Comparison of ENCODE assay signal across 1 cellular context in the genomic region with DNA sequence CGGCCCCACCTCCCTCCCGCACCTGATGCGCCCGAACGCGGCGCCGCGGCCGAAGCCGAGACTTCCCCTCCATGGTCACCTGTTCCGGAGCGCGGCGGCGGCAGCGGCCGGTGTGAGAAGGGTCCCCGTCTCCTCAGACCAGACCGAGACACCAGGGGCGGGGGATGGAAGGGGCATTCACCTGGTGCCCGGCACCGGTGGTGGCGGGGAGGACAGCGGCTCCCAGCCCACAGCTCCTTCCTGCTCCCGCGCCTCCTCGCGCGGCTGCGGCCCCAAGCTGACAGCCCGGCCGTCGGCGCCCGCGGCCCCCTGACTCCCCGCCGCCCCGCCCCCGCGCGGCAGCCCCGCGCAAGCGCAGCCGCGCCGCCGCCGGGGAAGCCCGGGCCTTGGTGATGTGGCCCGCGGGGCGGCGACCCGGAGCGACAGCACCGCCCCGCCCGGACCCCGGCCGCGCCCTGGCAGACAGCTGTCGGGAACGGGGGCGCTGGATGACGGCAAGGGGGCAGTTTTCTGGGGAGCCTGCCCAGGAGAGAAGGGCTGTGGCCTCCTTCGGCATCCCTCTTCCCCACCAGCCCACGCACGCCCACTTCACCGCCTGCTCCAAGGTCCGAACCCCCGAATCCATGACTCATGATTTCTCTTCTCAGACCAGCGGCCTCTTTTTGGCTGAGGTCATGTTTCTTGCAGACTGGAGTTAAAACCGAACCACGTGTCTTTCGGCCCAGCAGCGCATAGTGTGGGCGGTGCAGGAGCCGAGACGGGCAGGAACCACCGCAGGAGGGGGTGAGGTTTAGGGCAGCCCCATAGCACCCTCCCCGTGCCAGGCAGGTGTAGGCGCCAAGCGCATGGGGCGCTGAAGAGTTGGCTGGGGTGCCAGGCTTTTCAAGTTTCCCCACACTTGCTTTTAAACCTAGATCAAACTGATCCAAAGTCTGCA.
TF ChIP-seq lines count a peak whose summit lies in the region.

A gene with protein sequence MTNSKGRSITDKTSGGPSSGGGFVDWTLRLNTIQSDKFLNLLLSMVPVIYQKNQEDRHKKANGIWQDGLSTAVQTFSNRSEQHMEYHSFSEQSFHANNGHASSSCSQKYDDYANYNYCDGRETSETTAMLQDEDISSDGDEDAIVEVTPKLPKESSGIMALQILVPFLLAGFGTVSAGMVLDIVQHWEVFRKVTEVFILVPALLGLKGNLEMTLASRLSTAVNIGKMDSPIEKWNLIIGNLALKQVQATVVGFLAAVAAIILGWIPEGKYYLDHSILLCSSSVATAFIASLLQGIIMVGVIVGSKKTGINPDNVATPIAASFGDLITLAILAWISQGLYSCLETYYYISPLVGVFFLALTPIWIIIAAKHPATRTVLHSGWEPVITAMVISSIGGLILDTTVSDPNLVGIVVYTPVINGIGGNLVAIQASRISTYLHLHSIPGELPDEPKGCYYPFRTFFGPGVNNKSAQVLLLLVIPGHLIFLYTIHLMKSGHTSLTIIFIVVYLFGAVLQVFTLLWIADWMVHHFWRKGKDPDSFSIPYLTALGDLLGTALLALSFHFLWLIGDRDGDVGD (minus strand): TSS at position 282 of the 937 bp plus-strand sequence. CDS start 29,763 bp downstream, outside the sequence.

TF ChIP-seq in HepG2, 621 proteins besides CTCF, POLR2A, EP300 and RAD21 (continued from another document and continues in another):
- TF ChIP-seq RBM39 (IDR thresholded peaks at IDR 0.05; ENCODE audit: low read depth, low read length, poor library complexity, severe bottlenecking) (no peak), ZKSCAN8 (CRISPR knock-in tag; IDR thresholded peaks at IDR 0.05; ENCODE audit: borderline replicate concordance) (no peak), TBX3 (IDR thresholded peaks at IDR 0.05; ENCODE audit: borderline replicate concordance) (no peak), ZMYM3 (CRISPR knock-in tag; IDR thresholded peaks at IDR 0.05) (no peak), TARDBP (CRISPR knock-in tag; IDR thresholded peaks at IDR 0.05) (no peak), GATAD2A (CRISPR knock-in tag; IDR thresholded peaks at IDR 0.05) (no peak), ZNF564 (CRISPR knock-in tag; IDR thresholded peaks at IDR 0.05) (peak; percentile 98), ZNF335 (CRISPR knock-in tag; IDR thresholded peaks at IDR 0.05) (no peak), ZMAT5 (CRISPR knock-in tag; IDR thresholded peaks at IDR 0.05; ENCODE audit: borderline replicate concordance, low read depth) (no peak), SRF (IDR thresholded peaks at IDR 0.05; ENCODE audit: low read depth, low read length) (no peak), THRA (CRISPR knock-in tag; IDR thresholded peaks at IDR 0.05; ENCODE audit: borderline replicate concordance) (no peak), MIXL1 (CRISPR knock-in tag; IDR thresholded peaks at IDR 0.05) (no peak), ZNF709 (CRISPR knock-in tag; IDR thresholded peaks at IDR 0.05) (no peak), POLR2AphosphoS5 (IDR thresholded peaks at IDR 0.05; ENCODE audit: low read depth, low read length) (no peak), ZNF30 (CRISPR knock-in tag; IDR thresholded peaks at IDR 0.05) (no peak), MLXIP (CRISPR knock-in tag; IDR thresholded peaks at IDR 0.05; ENCODE audit: borderline replicate concordance) (no peak), NONO (IDR thresholded peaks at IDR 0.05) (no peak), NONO (CRISPR knock-in tag; conservative IDR thresholded peaks at IDR 0.05) (no peak), SMARCC2 (IDR thresholded peaks at IDR 0.05) (no peak)
- TF ChIP-seq, protein P1, sequence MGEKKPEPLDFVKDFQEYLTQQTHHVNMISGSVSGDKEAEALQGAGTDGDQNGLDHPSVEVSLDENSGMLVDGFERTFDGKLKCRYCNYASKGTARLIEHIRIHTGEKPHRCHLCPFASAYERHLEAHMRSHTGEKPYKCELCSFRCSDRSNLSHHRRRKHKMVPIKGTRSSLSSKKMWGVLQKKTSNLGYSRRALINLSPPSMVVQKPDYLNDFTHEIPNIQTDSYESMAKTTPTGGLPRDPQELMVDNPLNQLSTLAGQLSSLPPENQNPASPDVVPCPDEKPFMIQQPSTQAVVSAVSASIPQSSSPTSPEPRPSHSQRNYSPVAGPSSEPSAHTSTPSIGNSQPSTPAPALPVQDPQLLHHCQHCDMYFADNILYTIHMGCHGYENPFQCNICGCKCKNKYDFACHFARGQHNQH (CRISPR knock-in tag; IDR thresholded peaks at IDR 0.05) = peak; percentile 58; the same call in 1 of the 2 replicates
- TF ChIP-seq, protein P2, sequence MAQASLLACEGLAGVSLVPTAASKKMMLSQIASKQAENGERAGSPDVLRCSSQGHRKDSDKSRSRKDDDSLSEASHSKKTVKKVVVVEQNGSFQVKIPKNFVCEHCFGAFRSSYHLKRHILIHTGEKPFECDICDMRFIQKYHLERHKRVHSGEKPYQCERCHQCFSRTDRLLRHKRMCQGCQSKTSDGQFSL (CRISPR knock-in tag; IDR thresholded peaks at IDR 0.05) = no peak
- TF ChIP-seq, protein P3, sequence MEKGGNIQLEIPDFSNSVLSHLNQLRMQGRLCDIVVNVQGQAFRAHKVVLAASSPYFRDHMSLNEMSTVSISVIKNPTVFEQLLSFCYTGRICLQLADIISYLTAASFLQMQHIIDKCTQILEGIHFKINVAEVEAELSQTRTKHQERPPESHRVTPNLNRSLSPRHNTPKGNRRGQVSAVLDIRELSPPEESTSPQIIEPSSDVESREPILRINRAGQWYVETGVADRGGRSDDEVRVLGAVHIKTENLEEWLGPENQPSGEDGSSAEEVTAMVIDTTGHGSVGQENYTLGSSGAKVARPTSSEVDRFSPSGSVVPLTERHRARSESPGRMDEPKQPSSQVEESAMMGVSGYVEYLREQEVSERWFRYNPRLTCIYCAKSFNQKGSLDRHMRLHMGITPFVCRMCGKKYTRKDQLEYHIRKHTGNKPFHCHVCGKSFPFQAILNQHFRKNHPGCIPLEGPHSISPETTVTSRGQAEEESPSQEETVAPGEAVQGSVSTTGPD (CRISPR knock-in tag; IDR thresholded peaks at IDR 0.05) = no peak
- TF ChIP-seq, protein P4, sequence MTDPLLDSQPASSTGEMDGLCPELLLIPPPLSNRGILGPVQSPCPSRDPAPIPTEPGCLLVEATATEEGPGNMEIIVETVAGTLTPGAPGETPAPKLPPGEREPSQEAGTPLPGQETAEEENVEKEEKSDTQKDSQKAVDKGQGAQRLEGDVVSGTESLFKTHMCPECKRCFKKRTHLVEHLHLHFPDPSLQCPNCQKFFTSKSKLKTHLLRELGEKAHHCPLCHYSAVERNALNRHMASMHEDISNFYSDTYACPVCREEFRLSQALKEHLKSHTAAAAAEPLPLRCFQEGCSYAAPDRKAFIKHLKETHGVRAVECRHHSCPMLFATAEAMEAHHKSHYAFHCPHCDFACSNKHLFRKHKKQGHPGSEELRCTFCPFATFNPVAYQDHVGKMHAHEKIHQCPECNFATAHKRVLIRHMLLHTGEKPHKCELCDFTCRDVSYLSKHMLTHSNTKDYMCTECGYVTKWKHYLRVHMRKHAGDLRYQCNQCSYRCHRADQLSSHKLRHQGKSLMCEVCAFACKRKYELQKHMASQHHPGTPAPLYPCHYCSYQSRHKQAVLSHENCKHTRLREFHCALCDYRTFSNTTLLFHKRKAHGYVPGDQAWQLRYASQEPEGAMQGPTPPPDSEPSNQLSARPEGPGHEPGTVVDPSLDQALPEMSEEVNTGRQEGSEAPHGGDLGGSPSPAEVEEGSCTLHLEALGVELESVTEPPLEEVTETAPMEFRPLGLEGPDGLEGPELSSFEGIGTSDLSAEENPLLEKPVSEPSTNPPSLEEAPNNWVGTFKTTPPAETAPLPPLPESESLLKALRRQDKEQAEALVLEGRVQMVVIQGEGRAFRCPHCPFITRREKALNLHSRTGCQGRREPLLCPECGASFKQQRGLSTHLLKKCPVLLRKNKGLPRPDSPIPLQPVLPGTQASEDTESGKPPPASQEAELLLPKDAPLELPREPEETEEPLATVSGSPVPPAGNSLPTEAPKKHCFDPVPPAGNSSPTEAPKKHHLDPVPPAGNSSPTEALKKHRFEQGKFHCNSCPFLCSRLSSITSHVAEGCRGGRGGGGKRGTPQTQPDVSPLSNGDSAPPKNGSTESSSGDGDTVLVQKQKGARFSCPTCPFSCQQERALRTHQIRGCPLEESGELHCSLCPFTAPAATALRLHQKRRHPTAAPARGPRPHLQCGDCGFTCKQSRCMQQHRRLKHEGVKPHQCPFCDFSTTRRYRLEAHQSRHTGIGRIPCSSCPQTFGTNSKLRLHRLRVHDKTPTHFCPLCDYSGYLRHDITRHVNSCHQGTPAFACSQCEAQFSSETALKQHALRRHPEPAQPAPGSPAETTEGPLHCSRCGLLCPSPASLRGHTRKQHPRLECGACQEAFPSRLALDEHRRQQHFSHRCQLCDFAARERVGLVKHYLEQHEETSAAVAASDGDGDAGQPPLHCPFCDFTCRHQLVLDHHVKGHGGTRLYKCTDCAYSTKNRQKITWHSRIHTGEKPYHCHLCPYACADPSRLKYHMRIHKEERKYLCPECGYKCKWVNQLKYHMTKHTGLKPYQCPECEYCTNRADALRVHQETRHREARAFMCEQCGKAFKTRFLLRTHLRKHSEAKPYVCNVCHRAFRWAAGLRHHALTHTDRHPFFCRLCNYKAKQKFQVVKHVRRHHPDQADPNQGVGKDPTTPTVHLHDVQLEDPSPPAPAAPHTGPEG (CRISPR knock-in tag; IDR thresholded peaks at IDR 0.05) = 0 out of 2 replicates have a peak, but pooled peaks have one; percentile 61
- TF ChIP-seq, protein P5, sequence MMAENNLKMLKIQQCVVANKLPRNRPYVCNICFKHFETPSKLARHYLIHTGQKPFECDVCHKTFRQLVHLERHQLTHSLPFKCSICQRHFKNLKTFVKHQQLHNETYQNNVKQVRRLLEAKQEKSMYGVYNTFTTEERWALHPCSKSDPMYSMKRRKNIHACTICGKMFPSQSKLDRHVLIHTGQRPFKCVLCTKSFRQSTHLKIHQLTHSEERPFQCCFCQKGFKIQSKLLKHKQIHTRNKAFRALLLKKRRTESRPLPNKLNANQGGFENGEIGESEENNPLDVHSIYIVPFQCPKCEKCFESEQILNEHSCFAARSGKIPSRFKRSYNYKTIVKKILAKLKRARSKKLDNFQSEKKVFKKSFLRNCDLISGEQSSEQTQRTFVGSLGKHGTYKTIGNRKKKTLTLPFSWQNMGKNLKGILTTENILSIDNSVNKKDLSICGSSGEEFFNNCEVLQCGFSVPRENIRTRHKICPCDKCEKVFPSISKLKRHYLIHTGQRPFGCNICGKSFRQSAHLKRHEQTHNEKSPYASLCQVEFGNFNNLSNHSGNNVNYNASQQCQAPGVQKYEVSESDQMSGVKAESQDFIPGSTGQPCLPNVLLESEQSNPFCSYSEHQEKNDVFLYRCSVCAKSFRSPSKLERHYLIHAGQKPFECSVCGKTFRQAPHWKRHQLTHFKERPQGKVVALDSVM (CRISPR knock-in tag; IDR thresholded peaks at IDR 0.05) = no peak
